9 cellular contexts compared by ENCODE assay signal in the genomic region with DNA sequence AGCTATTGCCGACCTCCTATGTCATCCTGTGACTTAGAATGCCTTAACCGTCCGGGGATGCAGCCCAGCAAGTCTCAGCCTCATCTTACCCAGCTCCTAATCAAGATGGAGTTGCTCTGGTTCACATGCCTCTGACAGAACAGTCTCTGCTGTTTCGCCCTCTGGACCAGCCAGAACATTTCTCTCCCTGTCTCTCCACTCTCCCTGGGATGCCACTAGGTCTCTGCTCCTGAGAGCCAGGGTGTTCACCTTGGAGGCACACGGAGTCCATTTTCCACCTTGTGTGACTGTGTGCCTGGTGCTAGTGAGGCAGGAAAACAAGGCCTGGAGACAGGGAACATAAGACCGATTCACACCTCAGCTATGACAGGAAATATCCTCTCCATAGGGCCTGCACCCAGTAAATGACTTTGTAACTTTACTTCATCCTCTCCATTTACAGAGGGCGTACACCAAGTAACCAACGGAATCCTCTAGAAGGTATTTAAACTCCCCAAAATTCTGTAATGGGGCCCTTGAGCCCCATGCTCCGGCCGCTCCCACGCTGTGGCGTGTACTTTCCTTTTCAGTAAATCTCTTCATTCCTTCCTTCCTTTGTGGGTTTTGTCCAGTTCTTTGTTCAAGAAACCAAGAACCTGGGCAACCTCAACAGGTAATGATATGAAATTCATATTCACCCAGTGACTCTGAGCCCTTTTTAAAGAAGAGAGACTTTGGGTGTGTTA. TPM values are rescaled to one million over a fixed set of nuclear protein-coding genes. Genes with fewer than 3 reads are reported as not detected.
DNase-seq lines count a peak whose midpoint lies in the region; ATAC-seq and TF ChIP-seq lines count a peak whose summit lies in the region.
"Had no signal": no experiment of that assay in that cellular context is flagged by ENCODE, and none has a peak within 500 bp of the region (broad histone marks: within the 10 kb centered on the region; RNA-seq: fewer than 3 reads in every experiment).

No MANE protein-coding gene starts in this region.

- peaks cover 9 to 16% of the 10 kb centered on the region in 2 donors for H3K4me1 ChIP-seq in naive thymus-derived CD4-positive, alpha-beta T cell (ENCODE audit: control insufficient read depth in 2 of 2, insufficient read depth in 2 of 2, low read length in 2 of 2)
- peaks cover 0 to 33% (median 26%) of the 10 kb centered on the region in 4 donors for H3K4me1 ChIP-seq in tibial artery

- peak overlapping the region; percentile 1 to 15 for H3K4me3 Mint-ChIP-seq in activated T-cell treated with anti-CD3 and anti-CD28 coated beads, Interleukin-2, amount 50 U/mL, for 72 hours
- H3K4me3 Mint-ChIP-seq in chondrocyte (ENCODE audit: unreplicated experiment): no peak overlapping the region
- peak overlapping the region in 2 of 10 donors; percentile 5 to 58 for H3K4me3 Mint-ChIP-seq in naive thymus-derived CD4-positive, alpha-beta T cell

- H3K9me3 ChIP-seq in naive thymus-derived CD4-positive, alpha-beta T cell (ENCODE audit: control insufficient read depth in 2 of 3, low read length in 3 of 3): no peaks in the 10 kb centered on the region
- no peaks in the 10 kb centered on the region for H3K9me3 ChIP-seq in tibial artery

- H3K27me3 Mint-ChIP-seq in activated T-cell treated with anti-CD3 and anti-CD28 coated beads, Interleukin-2, amount 50 U/mL, for 72 hours (ENCODE audit: low read depth): no peaks in the 10 kb centered on the region
- no peaks in the 10 kb centered on the region for H3K27me3 Mint-ChIP-seq in chondrocyte (ENCODE audit: low read depth)
- H3K27me3 Mint-ChIP-seq in naive thymus-derived CD4-positive, alpha-beta T cell: peaks cover 0 to 2% (median 0%) of the 10 kb centered on the region in 5 donors

- no peak for ATAC-seq in activated T-cell treated with anti-CD3 and anti-CD28 coated beads, Interleukin-2, amount 50 U/mL, for 72 hours (replicated peaks in 1 of 2)
- ATAC-seq in naive thymus-derived CD4-positive, alpha-beta T cell: no peak

- peaks cover 43% of the 10 kb centered on the region for H3K4me1 Mint-ChIP-seq in activated T-cell treated with anti-CD3 and anti-CD28 coated beads, Interleukin-2, amount 50 U/mL, for 72 hours (ENCODE audit: low read depth)
- H3K4me1 Mint-ChIP-seq in chondrocyte (ENCODE audit: low read depth): peaks cover 33% of the 10 kb centered on the region
- peaks cover 33 to 49% (median 48%) of the 10 kb centered on the region in 7 donors for H3K4me1 Mint-ChIP-seq in naive thymus-derived CD4-positive, alpha-beta T cell

- no peaks in the 10 kb centered on the region for H3K9me3 Mint-ChIP-seq in activated T-cell treated with anti-CD3 and anti-CD28 coated beads, Interleukin-2, amount 50 U/mL, for 72 hours
- H3K9me3 Mint-ChIP-seq in chondrocyte (ENCODE audit: low read depth): no peaks in the 10 kb centered on the region
- peaks cover 0 to 3% (median 0%) of the 10 kb centered on the region in 11 donors for H3K9me3 Mint-ChIP-seq in naive thymus-derived CD4-positive, alpha-beta T cell

- intact Hi-C loops in naive thymus-derived CD4-positive, alpha-beta T cell (cut with micrococcal nuclease): loop anchor here in 1 of 2 donors (2.0 kb wide), 1 partner anchor 16 kb away; no protein-coding TSS in a partner anchor
- intact Hi-C loops in tibial artery (cut with DNase I; ENCODE audit: low total_unique reads): no loop called here

- peak overlapping the region; percentile 58 for H3K27ac Mint-ChIP-seq in activated T-cell treated with anti-CD3 and anti-CD28 coated beads, Interleukin-2, amount 50 U/mL, for 72 hours
- peak overlapping the region; percentile 90 for H3K27ac Mint-ChIP-seq in chondrocyte (ENCODE audit: unreplicated experiment)
- peak overlapping the region in 6 of 9 donors; percentile 83 to 99 (median 94) for H3K27ac Mint-ChIP-seq in naive thymus-derived CD4-positive, alpha-beta T cell

- CTCF ChIA-PET in naive thymus-derived CD4-positive, alpha-beta T cell (lab: Charles Lee): interaction anchor here (1.0 to 3.4 kb wide), 2 partner anchors 36 to 40 kb away, joined by 3 to 36 read pairs; no protein-coding TSS in a partner anchor

- H3K27ac ChIP-seq in naive thymus-derived CD4-positive, alpha-beta T cell (ENCODE audit: low read depth, low read length): peak overlapping the region; percentile 7
- peak overlapping the region; percentile 94 to 97 for H3K27ac ChIP-seq in tibial artery

- TF ChIP-seq CTCF in chondrocyte (IDR thresholded peaks at IDR 0.05) (no peak), tibial artery (IDR thresholded peaks at IDR 0.05) (no peak)

- no peaks in the 10 kb centered on the region for H3K36me3 ChIP-seq in naive thymus-derived CD4-positive, alpha-beta T cell (ENCODE audit: control insufficient read depth in 2 of 3, insufficient read depth in 3 of 3, low read length in 3 of 3)
- no peaks in the 10 kb centered on the region for H3K36me3 ChIP-seq in tibial artery

- H3K4me3 ChIP-seq in naive thymus-derived CD4-positive, alpha-beta T cell (ENCODE audit: low read length): no peak overlapping the region
- H3K4me3 ChIP-seq in tibial artery: no peak overlapping the region

- no peaks in the 10 kb centered on the region for H3K27me3 ChIP-seq in naive thymus-derived CD4-positive, alpha-beta T cell (ENCODE audit: control insufficient read depth in 2 of 2, insufficient read depth in 2 of 2, low read length in 2 of 2)
- H3K27me3 ChIP-seq in tibial artery: no peaks in the 10 kb centered on the region

- POLR2A ChIA-PET in naive thymus-derived CD4-positive, alpha-beta T cell (lab: Charles Lee): interaction anchor here (1.0 to 1.4 kb wide), 5 partner anchors 13 to 74 kb away, joined by 3 to 6 read pairs (median 3); no protein-coding TSS in a partner anchor

- H3K36me3 Mint-ChIP-seq in activated T-cell treated with anti-CD3 and anti-CD28 coated beads, Interleukin-2, amount 50 U/mL, for 72 hours (ENCODE audit: insufficient read depth in 2 of 2): no peaks in the 10 kb centered on the region
- H3K36me3 Mint-ChIP-seq in chondrocyte (ENCODE audit: low read depth): no peaks in the 10 kb centered on the region
- H3K36me3 Mint-ChIP-seq in naive thymus-derived CD4-positive, alpha-beta T cell: no peaks in the 10 kb centered on the region

- no peak for DNase-seq in activated T-cell treated with anti-CD3 and anti-CD28 coated beads, Interleukin-2, amount 50 U/mL, for 72 hours
- no peak for DNase-seq in activated T-cell treated with anti-CD3 and anti-CD28 coated beads for 4 hours
- peak; percentile 28 for DNase-seq in chondrocyte (ENCODE audit: low spot score)
- DNase-seq in naive thymus-derived CD4-positive, alpha-beta T cell: no peak
- DNase-seq in tibial artery: peak in 1 of 2 donors; percentile 51
- no peak for DNase-seq in central memory CD4-positive, alpha-beta T cell
- DNase-seq in GOT3 (lab: John Stamatoyannopoulos, UW): no peak
- DNase-seq in NCI-H2029 (lab: John Stamatoyannopoulos, UW): no peak
- DNase-seq: NCI-H1048 had no signal

RNA-seq across cellular contexts. Expression of a gene that starts 16.7 kb away (rescaled TPM):
- total RNA-seq in activated T-cell treated with anti-CD3 and anti-CD28 coated beads, Interleukin-2, amount 50 U/mL, for 72 hours: 1 to 10 TPM; 2.1 to 2.7 TPM
- 37.0 to 39.1 TPM (median 37.2 TPM) in 3 replicates for total RNA-seq in chondrocyte
- 10 to 100 TPM in 2 of 5 experiments, 1 to 10 TPM in 3; 1.2 to 11.8 (median 3.5) TPM for total RNA-seq in naive thymus-derived CD4-positive, alpha-beta T cell
- under 1 TPM in 1 of 2 donors, not detected in 1; 0.14 TPM for polyA plus RNA-seq in naive thymus-derived CD4-positive, alpha-beta T cell

RNA-seq across cellular contexts. Expression of a gene that starts 32.0 kb away (rescaled TPM):
- total RNA-seq in activated T-cell treated with anti-CD3 and anti-CD28 coated beads, Interleukin-2, amount 50 U/mL, for 72 hours: 10 to 100 TPM; 24.4 to 75.8 TPM
- 377 to 394 TPM (median 392 TPM) in 3 replicates for total RNA-seq in chondrocyte
- total RNA-seq in naive thymus-derived CD4-positive, alpha-beta T cell: 10 to 100 TPM in 3 of 5 experiments, 1 to 10 TPM in 2; 6.7 to 43.1 (median 13.2) TPM
- 100 to 1,000 TPM in 1 of 2 donors, 1 to 10 TPM in 1; 5.1 to 194 TPM for polyA plus RNA-seq in naive thymus-derived CD4-positive, alpha-beta T cell

RNA-seq across cellular contexts. Expression of a gene that starts 38.8 kb away (rescaled TPM):
- total RNA-seq in activated T-cell treated with anti-CD3 and anti-CD28 coated beads, Interleukin-2, amount 50 U/mL, for 72 hours: 100 to 1,000 TPM; 306 to 384 TPM
- total RNA-seq in chondrocyte: 1.0 to 3.3 TPM (median 1.6 TPM) in 3 replicates
- 100 to 1,000 TPM in 4 of 5 experiments, 10 to 100 TPM in 1; 97.4 to 985 (median 241) TPM for total RNA-seq in naive thymus-derived CD4-positive, alpha-beta T cell
- 1,000 to 10,000 TPM; 1,878 to 2,355 TPM for polyA plus RNA-seq in naive thymus-derived CD4-positive, alpha-beta T cell

RNA-seq across cellular contexts. Expression of a gene that starts 41.4 kb away (rescaled TPM):
- 1 to 10 TPM in 1 of 2 donors, under 1 TPM in 1; 0.16 to 1.2 TPM for total RNA-seq in activated T-cell treated with anti-CD3 and anti-CD28 coated beads, Interleukin-2, amount 50 U/mL, for 72 hours
- 0.56 to 0.92 TPM (median 0.85 TPM) in 3 replicates for total RNA-seq in chondrocyte
- total RNA-seq in naive thymus-derived CD4-positive, alpha-beta T cell: not detected
- not detected for polyA plus RNA-seq in naive thymus-derived CD4-positive, alpha-beta T cell

RNA-seq across cellular contexts. Expression of a gene that starts 45.0 kb away (rescaled TPM):
- total RNA-seq in activated T-cell treated with anti-CD3 and anti-CD28 coated beads, Interleukin-2, amount 50 U/mL, for 72 hours: 100 to 1,000 TPM; 542 to 639 TPM
- 100 to 109 TPM (median 107 TPM) in 3 replicates for total RNA-seq in chondrocyte
- total RNA-seq in naive thymus-derived CD4-positive, alpha-beta T cell: 1,000 to 10,000 TPM in 1 of 5 experiments, 100 to 1,000 TPM in 4; 143 to 1,924 (median 528) TPM
- polyA plus RNA-seq in naive thymus-derived CD4-positive, alpha-beta T cell: 1,000 to 10,000 TPM; 2,860 to 3,315 TPM

Comparison
In these comparisons a context has a peak if more than half of its experiments do, and no peak if none do; other contexts are left out.
1. RNA of a gene that starts 38.8 kb away (total RNA-seq): 306 to 384 TPM in activated T-cell treated with anti-CD3 and anti-CD28 coated beads, Interleukin-2, amount 50 U/mL, for 72 hours and 97.4 to 985 TPM in naive thymus-derived CD4-positive, alpha-beta T cell; 1.0 to 3.3 TPM in chondrocyte; every median in the first group is over 10 times any median in the second.
2. Peak in every context shown above with its lines, with median percentiles within 50 percentile points of each other: H3K27ac Mint-ChIP-seq.